In genomic region chr21:38805282-38806152, GRCh38 we compare ENCODE assay signal across 1 cellular context.
TF ChIP-seq lines count a peak whose summit lies in the region.

TSS of gene ETS2 (plus strand) at chr21:38805929. CDS start at chr21:38810035, 4,106 bp downstream.

TF ChIP-seq in HEK293, 187 proteins besides CTCF, POLR2A, EP300 and RAD21 (continued from another document and continues in another):
- TF ChIP-seq ZNF529 (tag by site-specific recombination; IDR thresholded peaks at IDR 0.05; ENCODE audit: insufficient replicate concordance) (no peak), KLF17 (tag by site-specific recombination; IDR thresholded peaks at IDR 0.05) (peak; percentile 95), ZNF660 (tag by site-specific recombination; IDR thresholded peaks at IDR 0.05) (peak; percentile 70), ZSCAN30 (tag by site-specific recombination; IDR thresholded peaks at IDR 0.05) (no peak), TCF7L2 (IDR thresholded peaks at IDR 0.05; ENCODE audit: borderline replicate concordance, low read depth, low read length) (no peak), ZNF223 (tag by site-specific recombination; IDR thresholded peaks at IDR 0.05) (no peak), ZBTB6 (tag by site-specific recombination; IDR thresholded peaks at IDR 0.05) (peak; percentile 77; the same call in 1 of the 2 replicates), ZNF169 (tag by site-specific recombination; IDR thresholded peaks at IDR 0.05) (no peak), OSR2 (tag by site-specific recombination; IDR thresholded peaks at IDR 0.05) (peak; percentile 76), ZBTB1 (tag by site-specific recombination; IDR thresholded peaks at IDR 0.05) (peak; percentile 91), SP7 (tag by site-specific recombination; IDR thresholded peaks at IDR 0.05) (peak; percentile 95), HIC1 (tag by site-specific recombination; IDR thresholded peaks at IDR 0.05) (no peak), ZNF639 (tag by site-specific recombination; IDR thresholded peaks at IDR 0.05) (peak; percentile 96), ZNF202 (tag by site-specific recombination; IDR thresholded peaks at IDR 0.05; ENCODE audit: borderline replicate concordance) (peak; percentile 99), ZNF600 (tag by site-specific recombination; IDR thresholded peaks at IDR 0.05) (peak; percentile 76; the same call in 1 of the 2 replicates), MYNN (tag by site-specific recombination; IDR thresholded peaks at IDR 0.05; ENCODE audit: borderline replicate concordance) (no peak), FEZF1 (tag by site-specific recombination; IDR thresholded peaks at IDR 0.05) (no peak; the same call in 1 of the 2 replicates), BCL11B (tag by site-specific recombination; IDR thresholded peaks at IDR 0.05; ENCODE audit: low read depth) (0 out of 2 replicates have a peak, but pooled peaks have one; percentile 16), ZNF362 (tag by site-specific recombination; IDR thresholded peaks at IDR 0.05) (no peak), GLI4 (tag by site-specific recombination; IDR thresholded peaks at IDR 0.05) (no peak; the same call in none of the 2 replicates), ZNF174 (tag by site-specific recombination; IDR thresholded peaks at IDR 0.05) (no peak), ZNF19 (tag by site-specific recombination; IDR thresholded peaks at IDR 0.05; ENCODE audit: low read depth) (no peak), ZBTB17 (tag by site-specific recombination; IDR thresholded peaks at IDR 0.05) (peak; percentile 99), ZNF518A (tag by site-specific recombination; conservative IDR thresholded peaks at IDR 0.05; ENCODE audit: low read depth) (peak; percentile 52), ZNF621 (tag by site-specific recombination; IDR thresholded peaks at IDR 0.05) (no peak), ZNF274 (IDR thresholded peaks at IDR 0.05; ENCODE audit: low read length) (no peak), ZNF274 (tag by site-specific recombination; IDR thresholded peaks at IDR 0.05; ENCODE audit: borderline replicate concordance) (no peak), SP2 (tag by site-specific recombination; IDR thresholded peaks at IDR 0.05) (peak; percentile 93), ZNF555 (tag by site-specific recombination; conservative IDR thresholded peaks at IDR 0.05) (no peak), ZNF514 (tag by site-specific recombination; IDR thresholded peaks at IDR 0.05) (no peak), ZNF37A (tag by site-specific recombination; IDR thresholded peaks at IDR 0.05) (no peak), ZBTB8A (tag by site-specific recombination; IDR thresholded peaks at IDR 0.05) (peak; percentile 72), ZNF677 (tag by site-specific recombination; IDR thresholded peaks at IDR 0.05) (0 out of 2 replicates have a peak, but pooled peaks have one; percentile 8), ZNF544 (tag by site-specific recombination; IDR thresholded peaks at IDR 0.05) (no peak), ZNF488 (tag by site-specific recombination; IDR thresholded peaks at IDR 0.05) (no peak), ZNF549 (tag by site-specific recombination; IDR thresholded peaks at IDR 0.05) (no peak), KLF9 (tag by site-specific recombination; IDR thresholded peaks at IDR 0.05; ENCODE audit: low read depth) (peak; percentile 93), HOXC10 (CRISPR knock-in tag; IDR thresholded peaks at IDR 0.05) (no peak), ZNF645 (tag by site-specific recombination; IDR thresholded peaks at IDR 0.05) (0 out of 2 replicates have a peak, but pooled peaks have one; percentile 44), ZNF623 (tag by site-specific recombination; IDR thresholded peaks at IDR 0.05) (no peak; the same call in 1 of the 2 replicates), ZNF530 (tag by site-specific recombination; IDR thresholded peaks at IDR 0.05; ENCODE audit: low read depth) (no peak), ZNF23 (tag by site-specific recombination; IDR thresholded peaks at IDR 0.05; ENCODE audit: borderline replicate concordance) (no peak), ZNF837 (tag by site-specific recombination; IDR thresholded peaks at IDR 0.05) (no peak), ZNF558 (tag by site-specific recombination; IDR thresholded peaks at IDR 0.05) (no peak), ZNF354C (tag by site-specific recombination; IDR thresholded peaks at IDR 0.05; ENCODE audit: borderline replicate concordance, low read depth) (no peak), GLIS1 (tag by site-specific recombination; IDR thresholded peaks at IDR 0.05) (peak; percentile 98), ZNF48 (tag by site-specific recombination; IDR thresholded peaks at IDR 0.05) (no peak), EGR2 (tag by site-specific recombination; IDR thresholded peaks at IDR 0.05; ENCODE audit: low read depth) (peak; percentile 99), ZNF521 (tag by site-specific recombination; IDR thresholded peaks at IDR 0.05) (no peak), ZNF777 (tag by site-specific recombination; IDR thresholded peaks at IDR 0.05; ENCODE audit: borderline replicate concordance) (no peak), ZEB2 (tag by site-specific recombination; IDR thresholded peaks at IDR 0.05) (peak; percentile 90), ZNF792 (tag by site-specific recombination; IDR thresholded peaks at IDR 0.05) (no peak), ZNF629 (tag by site-specific recombination; IDR thresholded peaks at IDR 0.05) (no peak; the same call in none of the 2 replicates), WT1 (tag by site-specific recombination; IDR thresholded peaks at IDR 0.05) (peak; percentile 100), INSM2 (tag by site-specific recombination; IDR thresholded peaks at IDR 0.05) (no peak; the same call in 1 of the 2 replicates), SCRT2 (tag by site-specific recombination; IDR thresholded peaks at IDR 0.05) (no peak), HOXD13 (CRISPR knock-in tag; IDR thresholded peaks at IDR 0.05; ENCODE audit: borderline replicate concordance) (no peak), HOXA7 (CRISPR knock-in tag; IDR thresholded peaks at IDR 0.05; ENCODE audit: borderline replicate concordance) (no peak), ZNF121 (tag by site-specific recombination; IDR thresholded peaks at IDR 0.05) (no peak)
